8 cellular contexts compared by ENCODE assay signal in the genomic region with DNA sequence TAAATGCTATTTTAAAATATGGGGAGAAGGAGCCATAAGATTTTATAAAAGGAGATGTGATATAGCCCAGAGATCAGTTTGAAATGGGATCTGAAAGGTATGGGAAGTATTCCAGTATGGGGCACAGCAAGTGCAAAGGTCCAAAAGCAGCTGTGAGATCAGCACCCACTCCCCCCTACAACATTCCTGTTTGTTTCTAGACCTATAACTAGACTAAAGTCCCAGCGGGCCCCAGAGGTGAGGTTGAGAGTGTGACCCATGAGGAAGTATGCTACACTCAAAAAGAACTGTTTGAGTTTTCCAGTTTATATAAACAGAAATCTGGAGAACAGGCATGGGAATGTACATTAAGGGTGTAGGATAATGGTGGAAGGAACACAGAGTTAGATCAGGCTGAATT.
"Had no signal": no experiment of that assay in that cellular context is flagged by ENCODE, and none has a peak within 500 bp of the region (broad histone marks: within the 10 kb centered on the region; RNA-seq: fewer than 3 reads in every experiment).

No MANE protein-coding gene starts in this region.

- DNase-seq: GDM1, GF-D8 had no signal

- FAIRE-seq: G401.6, GM12878, GM12891, GM12892, GM18507, GM19239 had no signal

- ATAC-seq: GM12878 had no signal

- H3K4me3 ChIP-seq: GM12878 had no signal
